Comparison of ENCODE assay signal across 1 cellular context in genomic region chr12:58148405-58148804, GRCh38.
TF ChIP-seq lines count a peak whose summit lies in the region.

No MANE protein-coding gene starts in this region.

TF ChIP-seq in GM23338, 12 proteins besides CTCF, POLR2A, EP300 and RAD21 (continued from another document):
- TF ChIP-seq, protein P1, sequence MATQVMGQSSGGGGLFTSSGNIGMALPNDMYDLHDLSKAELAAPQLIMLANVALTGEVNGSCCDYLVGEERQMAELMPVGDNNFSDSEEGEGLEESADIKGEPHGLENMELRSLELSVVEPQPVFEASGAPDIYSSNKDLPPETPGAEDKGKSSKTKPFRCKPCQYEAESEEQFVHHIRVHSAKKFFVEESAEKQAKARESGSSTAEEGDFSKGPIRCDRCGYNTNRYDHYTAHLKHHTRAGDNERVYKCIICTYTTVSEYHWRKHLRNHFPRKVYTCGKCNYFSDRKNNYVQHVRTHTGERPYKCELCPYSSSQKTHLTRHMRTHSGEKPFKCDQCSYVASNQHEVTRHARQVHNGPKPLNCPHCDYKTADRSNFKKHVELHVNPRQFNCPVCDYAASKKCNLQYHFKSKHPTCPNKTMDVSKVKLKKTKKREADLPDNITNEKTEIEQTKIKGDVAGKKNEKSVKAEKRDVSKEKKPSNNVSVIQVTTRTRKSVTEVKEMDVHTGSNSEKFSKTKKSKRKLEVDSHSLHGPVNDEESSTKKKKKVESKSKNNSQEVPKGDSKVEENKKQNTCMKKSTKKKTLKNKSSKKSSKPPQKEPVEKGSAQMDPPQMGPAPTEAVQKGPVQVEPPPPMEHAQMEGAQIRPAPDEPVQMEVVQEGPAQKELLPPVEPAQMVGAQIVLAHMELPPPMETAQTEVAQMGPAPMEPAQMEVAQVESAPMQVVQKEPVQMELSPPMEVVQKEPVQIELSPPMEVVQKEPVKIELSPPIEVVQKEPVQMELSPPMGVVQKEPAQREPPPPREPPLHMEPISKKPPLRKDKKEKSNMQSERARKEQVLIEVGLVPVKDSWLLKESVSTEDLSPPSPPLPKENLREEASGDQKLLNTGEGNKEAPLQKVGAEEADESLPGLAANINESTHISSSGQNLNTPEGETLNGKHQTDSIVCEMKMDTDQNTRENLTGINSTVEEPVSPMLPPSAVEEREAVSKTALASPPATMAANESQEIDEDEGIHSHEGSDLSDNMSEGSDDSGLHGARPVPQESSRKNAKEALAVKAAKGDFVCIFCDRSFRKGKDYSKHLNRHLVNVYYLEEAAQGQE (IDR thresholded peaks at IDR 0.05; ENCODE audit: unreplicated experiment) = no peak
- TF ChIP-seq POLR2AphosphoS5 (IDR thresholded peaks at IDR 0.05; ENCODE audit: low read depth) (no peak), EZH2phosphoT487 (IDR thresholded peaks at IDR 0.05; ENCODE audit: unreplicated experiment) (no peak), ZNF114 (CRISPR knock-in tag; IDR thresholded peaks at IDR 0.05) (no peak), CREB1 (CRISPR knock-in tag; IDR thresholded peaks at IDR 0.05; ENCODE audit: low read depth) (no peak), EZH2 (IDR thresholded peaks at IDR 0.05; ENCODE audit: low read depth, unreplicated experiment) (no peak), ZNF331 (CRISPR knock-in tag; IDR thresholded peaks at IDR 0.05; ENCODE audit: low read depth) (no peak), STAT1 (IDR thresholded peaks at IDR 0.05; ENCODE audit: unreplicated experiment) (no peak)
- TF ChIP-seq, protein P2, sequence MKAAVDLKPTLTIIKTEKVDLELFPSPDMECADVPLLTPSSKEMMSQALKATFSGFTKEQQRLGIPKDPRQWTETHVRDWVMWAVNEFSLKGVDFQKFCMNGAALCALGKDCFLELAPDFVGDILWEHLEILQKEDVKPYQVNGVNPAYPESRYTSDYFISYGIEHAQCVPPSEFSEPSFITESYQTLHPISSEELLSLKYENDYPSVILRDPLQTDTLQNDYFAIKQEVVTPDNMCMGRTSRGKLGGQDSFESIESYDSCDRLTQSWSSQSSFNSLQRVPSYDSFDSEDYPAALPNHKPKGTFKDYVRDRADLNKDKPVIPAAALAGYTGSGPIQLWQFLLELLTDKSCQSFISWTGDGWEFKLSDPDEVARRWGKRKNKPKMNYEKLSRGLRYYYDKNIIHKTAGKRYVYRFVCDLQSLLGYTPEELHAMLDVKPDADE (IDR thresholded peaks at IDR 0.05) = no peak
